ENCODE assay signal across 23 cellular contexts in genomic region chr12:54584128-54584527, GRCh38. TPM values are rescaled to one million over a fixed set of nuclear protein-coding genes. Genes with fewer than 3 reads are reported as not detected.
"Had no signal": no experiment of that assay in that cellular context is flagged by ENCODE, and none has a peak within 500 bp of the region (broad histone marks: within the 10 kb centered on the region; RNA-seq: fewer than 3 reads in every experiment).

No MANE protein-coding gene starts in this region.

- H3K27ac Mint-ChIP-seq: naive thymus-derived CD4-positive, alpha-beta T cell; stimulated activated effector memory CD8-positive, alpha-beta T cell treated with anti-CD3 and anti-CD28 coated beads, Interleukin-12 subunit alpha, Interleukin-12 subunit beta, amount 100 ng/mL, for 72 hours; stimulated activated naive CD8-positive, alpha-beta T cell treated with anti-CD3 and anti-CD28 coated beads, Interleukin-15, Interleukin-2, amounts not matched to agents 100 ng/mL and 50 ng/mL, for 24 hours had no signal

- ATAC-seq: esophagus mucosa; heart right ventricle; naive thymus-derived CD4-positive, alpha-beta T cell; psoas muscle; right lobe of liver; stimulated activated effector memory CD8-positive, alpha-beta T cell treated with anti-CD3 and anti-CD28 coated beads, Interleukin-12 subunit alpha, Interleukin-12 subunit beta, amount 100 ng/mL, for 72 hours had no signal

- H3K9me3 Mint-ChIP-seq: stimulated activated effector memory CD8-positive, alpha-beta T cell treated with anti-CD3 and anti-CD28 coated beads, Interleukin-12 subunit alpha, Interleukin-12 subunit beta, amount 100 ng/mL, for 72 hours; stimulated activated naive CD8-positive, alpha-beta T cell treated with anti-CD3 and anti-CD28 coated beads, Interleukin-15, Interleukin-2, amounts not matched to agents 100 ng/mL and 50 ng/mL, for 24 hours had no signal

- DNase-seq: effector memory CD4-positive, alpha-beta T cell; heart right ventricle; hypothalamus; kidney glomerular epithelial cell; mesendoderm; naive thymus-derived CD4-positive, alpha-beta T cell; occipital lobe; psoas muscle; retina; right lobe of liver; stimulated activated CD4-positive, alpha-beta T cell treated with anti-CD3 and anti-CD28 coated beads, Interleukin-4, amount 100 ng/mL, for 1 hour; stimulated activated CD8-positive, alpha-beta memory T cell treated with anti-CD3 and anti-CD28 coated beads, Interleukin-4, amount 100 ng/mL, for 48 hours; transverse colon had no signal

- H3K4me3 ChIP-seq: heart right ventricle, psoas muscle, right lobe of liver, thoracic aorta, transverse colon had no signal

- H3K36me3 ChIP-seq: heart right ventricle, thoracic aorta, transverse colon had no signal

- H3K9me3 ChIP-seq: heart right ventricle, psoas muscle, right lobe of liver, thoracic aorta, transverse colon had no signal

- H3K27me3 ChIP-seq: right lobe of liver had no signal

- H3K4me3 Mint-ChIP-seq: naive thymus-derived CD4-positive, alpha-beta T cell; stimulated activated effector memory CD8-positive, alpha-beta T cell treated with anti-CD3 and anti-CD28 coated beads, Interleukin-12 subunit alpha, Interleukin-12 subunit beta, amount 100 ng/mL, for 72 hours; stimulated activated naive CD8-positive, alpha-beta T cell treated with anti-CD3 and anti-CD28 coated beads, Interleukin-15, Interleukin-2, amounts not matched to agents 100 ng/mL and 50 ng/mL, for 24 hours had no signal

- H3K27ac ChIP-seq: heart right ventricle, psoas muscle, right lobe of liver, thoracic aorta, transverse colon had no signal

- H3K36me3 Mint-ChIP-seq: naive thymus-derived CD4-positive, alpha-beta T cell; stimulated activated effector memory CD8-positive, alpha-beta T cell treated with anti-CD3 and anti-CD28 coated beads, Interleukin-12 subunit alpha, Interleukin-12 subunit beta, amount 100 ng/mL, for 72 hours had no signal

RNA-seq across cellular contexts. Expression of gene PPP1R1A, which starts 4.3 kb away (rescaled TPM):
- total RNA-seq: esophagus mucosa; fibroblast of lung; glomerular endothelial cell; lung microvascular endothelial cell; naive thymus-derived CD4-positive, alpha-beta T cell had no signal

RNA-seq across cellular contexts. Expression of gene PDE1B, which starts 34.7 kb away (rescaled TPM):
- total RNA-seq: fibroblast of lung, glomerular endothelial cell, lung microvascular endothelial cell had no signal

RNA-seq across cellular contexts. Expression of gene LACRT, which starts 50.6 kb away (rescaled TPM):
- total RNA-seq: esophagus mucosa; fibroblast of lung; frontal cortex; glomerular endothelial cell; heart right ventricle; liver; lung microvascular endothelial cell; naive thymus-derived CD4-positive, alpha-beta T cell; occipital lobe; psoas muscle; right lobe of liver; subcutaneous adipose tissue; thoracic aorta; transverse colon had no signal
